ENCODE assay signal across 22 cellular contexts in the genomic region with DNA sequence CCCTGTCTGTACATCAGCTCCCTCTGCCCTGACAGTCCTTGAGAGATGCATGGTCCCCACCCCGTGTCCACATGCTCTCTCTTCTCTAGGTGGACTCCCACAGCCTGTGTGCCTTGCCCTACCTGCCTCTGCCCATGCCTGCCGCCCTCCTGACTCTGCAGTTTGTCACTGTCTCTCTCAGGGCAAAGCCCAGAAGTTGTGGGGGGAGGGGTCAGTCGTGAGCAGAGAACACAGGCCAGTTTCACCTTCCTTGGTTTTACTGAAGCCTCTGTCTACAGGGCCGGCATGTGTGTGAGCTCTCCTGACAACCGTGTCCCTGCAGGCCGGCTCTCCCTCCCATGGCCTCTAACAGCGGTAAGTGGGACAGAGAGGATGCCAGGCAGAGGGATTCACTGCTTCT.
"Had no signal": no experiment of that assay in that cellular context is flagged by ENCODE, and none has a peak within 500 bp of the region (broad histone marks: within the 10 kb centered on the region; RNA-seq: fewer than 3 reads in every experiment).

No MANE protein-coding gene starts in this region.

- H3K9ac ChIP-seq: parathyroid adenoma had no signal

- H3K27ac Mint-ChIP-seq: activated CD4-positive, alpha-beta T cell treated with anti-CD3 and anti-CD28 coated beads, Interleukin-2, amount 10 ng/mL, durations not matched to agents 24 days and 14 days; activated CD8-positive, alpha-beta T cell treated with anti-CD3 and anti-CD28 coated beads, Interleukin-2, amount 10 ng/mL, durations not matched to agents 7 days and 5 days; naive B cell; stimulated activated naive CD8-positive, alpha-beta T cell treated with anti-CD3 and anti-CD28 coated beads, Interleukin-15, Interleukin-2, amounts not matched to agents 100 ng/mL and 50 ng/mL, for 24 hours had no signal

- H3K9me3 ChIP-seq: breast epithelium, esophagus muscularis mucosa, gastroesophageal sphincter, heart left ventricle, left ventricle myocardium inferior, mucosa of descending colon, transverse colon had no signal

- H3K4me1 ChIP-seq: parathyroid adenoma had no signal

- DNase-seq: activated CD4-positive, alpha-beta T cell treated with anti-CD3 and anti-CD28 coated beads, Interleukin-2, amount 10 ng/mL, durations not matched to agents 24 days and 14 days; activated CD4-positive, CD25-positive, alpha-beta regulatory T cell; activated CD8-positive, alpha-beta T cell treated with anti-CD3 and anti-CD28 coated beads, Interleukin-2, amount 10 ng/mL, durations not matched to agents 7 days and 5 days; activated effector memory CD4-positive, alpha-beta T cell treated with Interleukin-2 at 50 U/mL for 16 hours; activated naive CD4-positive, alpha-beta T cell treated with anti-CD3 and anti-CD28 coated beads, Interleukin-2, amount 50 U/mL, for 16 hours; activated T-cell treated with anti-CD3 and anti-CD28 coated beads, Interleukin-2, amount 50 U/mL, for 4 hours; cerebellar nuclear complex; effector CD4-positive, alpha-beta T cell; kidney; left ventricle myocardium inferior; mucosa of descending colon; naive B cell; stimulated activated CD4-positive, alpha-beta T cell treated with anti-CD3 and anti-CD28 coated beads, Interleukin-12 subunit alpha, Interleukin-12 subunit beta, amount 100 ng/mL, for 4 hours; stimulated activated CD4-positive, alpha-beta T cell treated with anti-CD3 and anti-CD28 coated beads, Interleukin-1b, Interleukin-23, amount 100 ng/mL, for 48 hours; T1000; transverse colon had no signal

- ATAC-seq: activated CD8-positive, alpha-beta T cell treated with anti-CD3 and anti-CD28 coated beads, Interleukin-2, amount 10 ng/mL, durations not matched to agents 7 days and 5 days; activated T-cell treated with anti-CD3 and anti-CD28 coated beads, Interleukin-2, amount 50 U/mL, for 4 hours; gastroesophageal sphincter; heart left ventricle; mucosa of descending colon had no signal

- H3K36me3 ChIP-seq: breast epithelium had no signal

- H2AFZ ChIP-seq: parathyroid adenoma had no signal

- H3K27ac ChIP-seq: esophagus muscularis mucosa, gastroesophageal sphincter, heart left ventricle, left ventricle myocardium inferior, parathyroid adenoma, transverse colon had no signal

- H3K4me1 Mint-ChIP-seq: activated CD4-positive, alpha-beta T cell treated with anti-CD3 and anti-CD28 coated beads, Interleukin-2, amount 10 ng/mL, durations not matched to agents 24 days and 14 days; naive B cell had no signal

- H3K27me3 Mint-ChIP-seq: activated CD4-positive, alpha-beta T cell treated with anti-CD3 and anti-CD28 coated beads, Interleukin-2, amount 10 ng/mL, durations not matched to agents 24 days and 14 days; stimulated activated naive CD8-positive, alpha-beta T cell treated with anti-CD3 and anti-CD28 coated beads, Interleukin-15, Interleukin-2, amounts not matched to agents 100 ng/mL and 50 ng/mL, for 24 hours had no signal

- H3K36me3 Mint-ChIP-seq: naive B cell had no signal

- H3K9me3 Mint-ChIP-seq: activated CD4-positive, alpha-beta T cell treated with anti-CD3 and anti-CD28 coated beads, Interleukin-2, amount 10 ng/mL, durations not matched to agents 24 days and 14 days; activated T-cell treated with anti-CD3 and anti-CD28 coated beads, Interleukin-2, amount 50 U/mL, for 4 hours; stimulated activated naive CD8-positive, alpha-beta T cell treated with anti-CD3 and anti-CD28 coated beads, Interleukin-15, Interleukin-2, amounts not matched to agents 100 ng/mL and 50 ng/mL, for 24 hours had no signal

- H3K4me3 Mint-ChIP-seq: activated CD4-positive, alpha-beta T cell treated with anti-CD3 and anti-CD28 coated beads, Interleukin-2, amount 10 ng/mL, durations not matched to agents 24 days and 14 days; activated CD8-positive, alpha-beta T cell treated with anti-CD3 and anti-CD28 coated beads, Interleukin-2, amount 10 ng/mL, durations not matched to agents 7 days and 5 days; activated T-cell treated with anti-CD3 and anti-CD28 coated beads, Interleukin-2, amount 50 U/mL, for 4 hours; naive B cell; stimulated activated naive CD8-positive, alpha-beta T cell treated with anti-CD3 and anti-CD28 coated beads, Interleukin-15, Interleukin-2, amounts not matched to agents 100 ng/mL and 50 ng/mL, for 24 hours had no signal

- H3K27me3 ChIP-seq: breast epithelium, esophagus muscularis mucosa, gastroesophageal sphincter, heart left ventricle, transverse colon had no signal

- H3K4me3 ChIP-seq: breast epithelium, esophagus muscularis mucosa, gastroesophageal sphincter, heart left ventricle, left ventricle myocardium inferior, mucosa of descending colon, transverse colon had no signal
